In genomic region chr6:153215242-153215641, GRCh38 we compare ENCODE assay signal across 2 cellular contexts.
TF ChIP-seq lines count a peak whose summit lies in the region.

No MANE protein-coding gene starts in this region.

TF ChIP-seq in SK-N-SH, 30 proteins besides CTCF, POLR2A, EP300 and RAD21:
- TF ChIP-seq IRF3 (IDR thresholded peaks at IDR 0.05; ENCODE audit: low read depth, low read length) (no peak), FOSL2 (IDR thresholded peaks at IDR 0.05; ENCODE audit: borderline replicate concordance, low read depth) (no peak), GATA2 (CRISPR knock-in tag; IDR thresholded peaks at IDR 0.05) (peak; percentile 5; the same call in 1 of the 2 replicates), RFX5 (IDR thresholded peaks at IDR 0.05; ENCODE audit: low read length) (no peak)

TF ChIP-seq in SK-N-SH treated with all-trans-retinoic acid at 6 μM for 48 hours, 23 proteins besides CTCF, POLR2A, EP300 and RAD21 (continued from another document):
- no peak for TF ChIP-seq POU6F1 (CRISPR knock-in tag; IDR thresholded peaks at IDR 0.05; ENCODE audit: borderline replicate concordance, low read depth)
- no peak for TF ChIP-seq RARB (CRISPR knock-in tag; IDR thresholded peaks at IDR 0.05)
- TF ChIP-seq ZFP3 (CRISPR knock-in tag; IDR thresholded peaks at IDR 0.05), result no peak
- TF ChIP-seq ISL1 (CRISPR knock-in tag; IDR thresholded peaks at IDR 0.05), result no peak
- TF ChIP-seq TOX (CRISPR knock-in tag; IDR thresholded peaks at IDR 0.05; ENCODE audit: borderline replicate concordance), result no peak
- no peak for TF ChIP-seq GLIS3 (CRISPR knock-in tag; IDR thresholded peaks at IDR 0.05)
- TF ChIP-seq ZNF70 (CRISPR knock-in tag; IDR thresholded peaks at IDR 0.05), result no peak
- no peak for TF ChIP-seq BACH2 (CRISPR knock-in tag; IDR thresholded peaks at IDR 0.05; ENCODE audit: borderline replicate concordance)
- no peak for TF ChIP-seq ZFP30 (CRISPR knock-in tag; IDR thresholded peaks at IDR 0.05)
- TF ChIP-seq CSDC2 (CRISPR knock-in tag; IDR thresholded peaks at IDR 0.05), result no peak
- TF ChIP-seq CREB5 (CRISPR knock-in tag; IDR thresholded peaks at IDR 0.05; ENCODE audit: low read depth), result no peak
- no peak for TF ChIP-seq ARNTL (CRISPR knock-in tag; IDR thresholded peaks at IDR 0.05; ENCODE audit: borderline replicate concordance, low read depth)
